In genomic region chr7:26105206-26105605, GRCh38 we compare ENCODE assay signal across 21 cellular contexts.
"Had no signal": no experiment of that assay in that cellular context is flagged by ENCODE, and none has a peak within 500 bp of the region (broad histone marks: within the 10 kb centered on the region; RNA-seq: fewer than 3 reads in every experiment).

No MANE protein-coding gene starts in this region.

- DNase-seq: activated CD4-positive, alpha-beta T cell treated with anti-CD3 and anti-CD28 coated beads for 48 hours; activated CD4-positive, alpha-beta T cell treated with anti-CD3 and anti-CD28 coated beads, Interleukin-2, amount 50 U/mL, for 48 hours; activated CD8-positive, alpha-beta memory T cell treated with anti-CD3 and anti-CD28 coated beads for 24 hours; activated effector memory CD4-positive, alpha-beta T cell treated with anti-CD3 and anti-CD28 coated beads, Interleukin-2, amount 50 U/mL, for 16 hours; activated naive CD4-positive, alpha-beta T cell treated with anti-CD3 and anti-CD28 coated beads, Interleukin-2, amount 10 ng/mL, durations not matched to agents 7 days and 5 days; amniotic stem cell; brain microvascular endothelial cell; dermis blood vessel endothelial cell; effector CD4-positive, alpha-beta T cell; left lung; lower lobe of right lung; mesenchymal stem cell; natural killer cell; right lobe of liver; stimulated activated CD4-positive, alpha-beta T cell treated with anti-CD3 and anti-CD28 coated beads, Interleukin-2, amount 100 ng/mL, for 48 hours; upper lobe of left lung had no signal

- ATAC-seq: activated CD4-positive, CD25-positive, alpha-beta regulatory T cell treated with anti-CD3 and anti-CD28 coated beads, Interleukin-2, amount 50 U/mL, for 24 hours; left lung; lower lobe of right lung; natural killer cell; right lobe of liver had no signal

- FAIRE-seq: astrocyte, frontal cortex, islet of Langerhans, TTC549 had no signal
